ENCODE assay signal across 8 cellular contexts in genomic region chr1:204213668-204214662, GRCh38. TPM values are rescaled to one million over a fixed set of nuclear protein-coding genes. Genes with fewer than 3 reads are reported as not detected.
DNase-seq lines count a peak whose midpoint lies in the region; ATAC-seq and TF ChIP-seq lines count a peak whose summit lies in the region.

GOLT1A (minus strand) TSS chr1:204213988; CDS start chr1:204213906, 82 bp downstream.

- peak; percentile 75 for ATAC-seq in HG03066 (IDR thresholded peaks at IDR 0.05; ENCODE audit: low read depth, unreplicated experiment)

- H3K27me3 ChIP-seq in NT2/D1 (ENCODE audit: insufficient read depth, insufficient read length) (peaks cover 6% of the 10 kb centered on the region), neural cell (ENCODE audit: insufficient read depth, low read depth, low read length) (peaks cover 16% of the 10 kb centered on the region)

- H3K27ac ChIP-seq in neural cell (ENCODE audit: low read length), result no peak within 1 kb of the TSS

- H2AFZ ChIP-seq in neural cell (ENCODE audit: low read depth, low read length), result no peak within 1 kb of the TSS

- TF ChIP-seq CTCF in GM10248 (IDR thresholded peaks at IDR 0.05; ENCODE audit: control extremely low read depth, extremely low read depth, low read depth, missing control alignments) (no peak), neural cell (IDR thresholded peaks at IDR 0.05; ENCODE audit: poor library complexity, severe bottlenecking) (peak; percentile 73), type B pancreatic cell (conservative IDR thresholded peaks at IDR 0.05) (peak; percentile 83)

- H3K36me3 ChIP-seq in NT2/D1 (ENCODE audit: insufficient read depth, insufficient read length, low read length) (no peaks in the 10 kb centered on the region), neural cell (ENCODE audit: insufficient read depth, low read length) (no peaks in the 10 kb centered on the region)

- H3K9me3 ChIP-seq in NT2/D1 (ENCODE audit: insufficient read depth, low read length), result no peaks in the 10 kb centered on the region
- H3K9me3 ChIP-seq in neural cell (ENCODE audit: low read length), result no peaks in the 10 kb centered on the region

- H3K9ac ChIP-seq in NT2/D1 (ENCODE audit: insufficient read length, low read depth) (peak within 1 kb of the TSS; percentile 29), neural cell (ENCODE audit: low read length) (no peak within 1 kb of the TSS)

- no peaks in the 10 kb centered on the region for H4K20me1 ChIP-seq in neural cell (ENCODE audit: insufficient read depth)

- TF ChIP-seq RAD21 in neural cell (conservative IDR thresholded peaks at IDR 0.05), result peak; percentile 71

- peaks cover 5% of the 10 kb centered on the region for H3K4me1 Mint-ChIP-seq in type B pancreatic cell (ENCODE audit: unreplicated experiment)

- POLR2A ChIA-PET in GM10248 (lab: Yijun Ruan, JAX), result no interaction called here

- no peak for TF ChIP-seq EP300 in neural cell (conservative IDR thresholded peaks at IDR 0.05; ENCODE audit: poor library complexity, severe bottlenecking)

- peaks cover 3% of the 10 kb centered on the region for H3K27me3 Mint-ChIP-seq in type B pancreatic cell

- H3K9me3 Mint-ChIP-seq in type B pancreatic cell, result no peaks in the 10 kb centered on the region

- H3K79me2 ChIP-seq in neural cell (replicated peaks; ENCODE audit: insufficient read depth, low read length), result no peaks in the 10 kb centered on the region

- no peaks in the 10 kb centered on the region for H3K36me3 Mint-ChIP-seq in type B pancreatic cell

- H3K9me2 ChIP-seq in neural cell (ENCODE audit: insufficient read depth, low read length), result no peaks in the 10 kb centered on the region

- H3K4me3 Mint-ChIP-seq in type B pancreatic cell, result peak within 1 kb of the TSS; percentile 78

- no peak within 1 kb of the TSS for H3K4me2 ChIP-seq in neural cell (ENCODE audit: low read length)

- peak; percentile 82 for DNase-seq in GM10248 (ENCODE audit: extremely low spot score)
- peak; percentile 87 for DNase-seq in NT2/D1 (ENCODE audit: low read depth, low spot score)
- peak; percentile 29 for DNase-seq in activated naive CD4-positive, alpha-beta T cell treated with Interleukin-2 at 50 U/mL for 16 hours
- peak; percentile 60 for DNase-seq in foreskin melanocyte
- DNase-seq in type B pancreatic cell (ENCODE audit: extremely low spot score, unreplicated experiment), result no peak
- DNase-seq in DMS79 (lab: John Stamatoyannopoulos, UW), result no peak

- no peaks in the 10 kb centered on the region for H3F3A ChIP-seq in neural cell (ENCODE audit: insufficient read depth, low read length, poor library complexity, severe bottlenecking)

- H3K4me3 ChIP-seq in NT2/D1 (ENCODE audit: insufficient read length, low read depth) (no peak within 1 kb of the TSS), neural cell (ENCODE audit: low read length) (peak within 1 kb of the TSS; percentile 50)

- H3K27ac Mint-ChIP-seq in type B pancreatic cell, result peak within 1 kb of the TSS; percentile 44

- CTCF ChIA-PET in GM10248 (lab: Yijun Ruan, JAX), result interaction anchor here (1.0 to 1.7 kb wide), 5 partner anchors 17 to 185 kb away, joined by 3 to 8 read pairs (median 4); partner anchors contain the start of gene REN

- H3K4me1 ChIP-seq in NT2/D1 (ENCODE audit: insufficient read depth, insufficient read length), result peaks cover 5% of the 10 kb centered on the region

TF ChIP-seq in neural cell, 6 proteins besides CTCF, POLR2A, EP300 and RAD21:
- no peak for TF ChIP-seq EZH2 (IDR thresholded peaks at IDR 0.05; ENCODE audit: borderline replicate concordance, insufficient read depth, low read length, poor library complexity, severe bottlenecking)
- TF ChIP-seq SMC3 (conservative IDR thresholded peaks at IDR 0.05; ENCODE audit: poor library complexity), result peak; percentile 80

RNA-seq across cellular contexts. Expression of gene GOLT1A, which starts in this region (rescaled TPM):
- polyA plus RNA-seq in neural cell, result 1.1 TPM in 1 of 2 replicates, not detected in the other
- polyA minus RNA-seq in neural cell, result not detected in 2 replicates
- total RNA-seq in type B pancreatic cell (ENCODE audit: low replicate concordance), result 7.0 and 9.7 TPM in 2 replicates

Comparison
In these comparisons a context has a peak if more than half of its experiments do, and no peak if none do; other contexts are left out.
1. DNase-seq: peak in GM10248 (single experiment), NT2/D1 (single experiment), activated naive CD4-positive, alpha-beta T cell treated with Interleukin-2 at 50 U/mL for 16 hours (single experiment) and foreskin melanocyte (single experiment); none in type B pancreatic cell (single experiment) and DMS79 (single experiment).